Comparison of ENCODE assay signal across 23 cellular contexts in the genomic region with DNA sequence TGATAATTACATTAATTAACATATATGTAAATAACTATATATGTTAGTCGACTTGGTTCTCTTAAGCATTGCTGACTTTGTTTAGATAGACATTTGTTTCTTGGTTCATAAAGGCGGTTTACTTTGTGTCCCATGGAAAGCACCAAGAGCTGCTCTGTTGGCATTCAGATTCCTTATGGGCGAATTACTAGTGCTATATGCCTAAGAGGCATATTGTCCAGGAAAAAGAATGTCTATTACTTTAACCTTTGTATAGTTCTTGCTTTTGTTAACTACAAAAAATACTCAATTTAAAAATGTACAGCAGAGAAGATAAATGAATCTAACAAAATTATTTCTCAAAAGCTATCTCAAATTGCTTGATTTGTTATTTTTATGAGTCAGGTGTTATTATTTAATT.
DNase-seq lines count a peak whose midpoint lies in the region; ATAC-seq, FAIRE-seq and TF ChIP-seq lines count a peak whose summit lies in the region.
"Had no signal": no experiment of that assay in that cellular context is flagged by ENCODE, and none has a peak within 500 bp of the region (broad histone marks: within the 10 kb centered on the region; RNA-seq: fewer than 3 reads in every experiment).

No MANE protein-coding gene starts in this region.

- H3K4me2 ChIP-seq in SK-N-SH: no peak overlapping the region
- H3K4me2 ChIP-seq: A549; BLaER1 treated with 17β-estradiol and CSF1 and Interleukin-3, amounts not matched to agents 10 nM and 100 nM had no signal

- POLR2A ChIA-PET in SK-N-SH (lab: Yijun Ruan, JAX): no interaction called here

- TF ChIP-seq EP300 in SK-N-SH (IDR thresholded peaks at IDR 0.05; ENCODE audit: borderline replicate concordance in 1 of 2, low read depth in 1 of 2, low read length in 1 of 2): no peak

- CTCF ChIA-PET in SK-N-SH (lab: Yijun Ruan, JAX): no interaction called here

- H3F3A ChIP-seq in SK-N-SH (replicated peaks; ENCODE audit: insufficient read depth): peaks cover 6% of the 10 kb centered on the region

- no peak overlapping the region for H3K9ac ChIP-seq in SK-N-SH
- H3K9ac ChIP-seq: BLaER1 treated with 17β-estradiol and CSF1 and Interleukin-3, amounts not matched to agents 10 nM and 100 nM had no signal

- no peak overlapping the region for H3K27ac ChIP-seq in SK-N-SH (ENCODE audit: low read depth in 2 of 2, low read length in 1 of 2)
- H3K27ac ChIP-seq: 22Rv1; A549; BLaER1 treated with 17β-estradiol and CSF1 and Interleukin-3, amounts not matched to agents 10 nM and 100 nM; C4-2B had no signal

- H3K4me3 ChIP-seq in SK-N-SH (ENCODE audit: low read depth in 2 of 2, low read length in 1 of 2): no peak overlapping the region
- H3K4me3 ChIP-seq: A549; BLaER1 treated with 17β-estradiol and CSF1 and Interleukin-3, amounts not matched to agents 10 nM and 100 nM; GM12878 had no signal

- no peak for ATAC-seq in SK-N-SH treated with all-trans-retinoic acid at 6 μM for 48 hours
- ATAC-seq: A549; CD8-positive, alpha-beta T cell; GM12878 had no signal

- no peaks in the 10 kb centered on the region for H4K20me1 ChIP-seq in SK-N-SH (ENCODE audit: insufficient read depth)
- H4K20me1 ChIP-seq: BLaER1 treated with 17β-estradiol and CSF1 and Interleukin-3, amounts not matched to agents 10 nM and 100 nM had no signal

- H3K4me1 ChIP-seq in SK-N-SH (ENCODE audit: control insufficient read depth in 1 of 2, insufficient read depth in 2 of 2, low read depth in 1 of 2, low read length in 1 of 2): peaks cover 0 to 6% of the 10 kb centered on the region in 2 experiments; a peak in 2 of 4 replicates
- H3K4me1 ChIP-seq: BLaER1 treated with 17β-estradiol and CSF1 and Interleukin-3, amounts not matched to agents 10 nM and 100 nM had no signal

- no peaks in the 10 kb centered on the region for H3K27me3 ChIP-seq in SK-N-SH (ENCODE audit: insufficient read depth)
- H3K27me3 ChIP-seq: BLaER1 treated with 17β-estradiol and CSF1 and Interleukin-3, amounts not matched to agents 10 nM and 100 nM had no signal

- H3K9me2 ChIP-seq in SK-N-SH: no peaks in the 10 kb centered on the region

- TF ChIP-seq RAD21 in SK-N-SH (IDR thresholded peaks at IDR 0.05; ENCODE audit: low read length): no peak

- no peaks in the 10 kb centered on the region for H3K79me2 ChIP-seq in SK-N-SH (ENCODE audit: insufficient read depth)

- DNase-seq in SK-N-SH (no peak), renal cortical epithelial cell (ENCODE audit: low read depth) (peak; percentile 0), NCI-H82 (lab: John Stamatoyannopoulos, UW) (no peak), medulla oblongata (ENCODE audit: extremely low spot score) (no peak)
- DNase-seq: AML-193; Caco-2; CD4-positive, alpha-beta T cell; CD8-positive, alpha-beta T cell; DMS 273 treated with DMSO at 0.1 percent for 48 hours; DMS153; DMS53; DMS79; DND-41; EL; GDM1 had no signal

- 92% methylated on average over 3 of the region's 3 CpGs for WGBS in SK-N-SH (ENCODE audit: low lambda C conversion rate)

- no peak overlapping the region for H2AFZ ChIP-seq in SK-N-SH (ENCODE audit: low read depth)

- TF ChIP-seq CTCF in SK-N-SH (IDR thresholded peaks at IDR 0.05): no peak

- H3K36me3 ChIP-seq in SK-N-SH (replicated peaks in 1 of 2; ENCODE audit: control insufficient read depth in 1 of 2, insufficient read depth in 2 of 2, low read length in 1 of 2): no peaks in the 10 kb centered on the region
- H3K36me3 ChIP-seq: BLaER1 treated with 17β-estradiol and CSF1 and Interleukin-3, amounts not matched to agents 10 nM and 100 nM had no signal

- peak; percentile 27 for FAIRE-seq in islet of Langerhans (lab: Jason Lieb, UNC)
- FAIRE-seq: A549, GM12878, GM19239 had no signal

- no peaks in the 10 kb centered on the region for H3K9me3 ChIP-seq in SK-N-SH
- H3K9me3 ChIP-seq: A549; BLaER1 treated with 17β-estradiol and CSF1 and Interleukin-3, amounts not matched to agents 10 nM and 100 nM; Caco-2 had no signal

TF ChIP-seq in SK-N-SH treated with all-trans-retinoic acid at 6 μM for 48 hours, 23 proteins besides CTCF, POLR2A, EP300 and RAD21 (continues in another document):
- TF ChIP-seq, protein P1, sequence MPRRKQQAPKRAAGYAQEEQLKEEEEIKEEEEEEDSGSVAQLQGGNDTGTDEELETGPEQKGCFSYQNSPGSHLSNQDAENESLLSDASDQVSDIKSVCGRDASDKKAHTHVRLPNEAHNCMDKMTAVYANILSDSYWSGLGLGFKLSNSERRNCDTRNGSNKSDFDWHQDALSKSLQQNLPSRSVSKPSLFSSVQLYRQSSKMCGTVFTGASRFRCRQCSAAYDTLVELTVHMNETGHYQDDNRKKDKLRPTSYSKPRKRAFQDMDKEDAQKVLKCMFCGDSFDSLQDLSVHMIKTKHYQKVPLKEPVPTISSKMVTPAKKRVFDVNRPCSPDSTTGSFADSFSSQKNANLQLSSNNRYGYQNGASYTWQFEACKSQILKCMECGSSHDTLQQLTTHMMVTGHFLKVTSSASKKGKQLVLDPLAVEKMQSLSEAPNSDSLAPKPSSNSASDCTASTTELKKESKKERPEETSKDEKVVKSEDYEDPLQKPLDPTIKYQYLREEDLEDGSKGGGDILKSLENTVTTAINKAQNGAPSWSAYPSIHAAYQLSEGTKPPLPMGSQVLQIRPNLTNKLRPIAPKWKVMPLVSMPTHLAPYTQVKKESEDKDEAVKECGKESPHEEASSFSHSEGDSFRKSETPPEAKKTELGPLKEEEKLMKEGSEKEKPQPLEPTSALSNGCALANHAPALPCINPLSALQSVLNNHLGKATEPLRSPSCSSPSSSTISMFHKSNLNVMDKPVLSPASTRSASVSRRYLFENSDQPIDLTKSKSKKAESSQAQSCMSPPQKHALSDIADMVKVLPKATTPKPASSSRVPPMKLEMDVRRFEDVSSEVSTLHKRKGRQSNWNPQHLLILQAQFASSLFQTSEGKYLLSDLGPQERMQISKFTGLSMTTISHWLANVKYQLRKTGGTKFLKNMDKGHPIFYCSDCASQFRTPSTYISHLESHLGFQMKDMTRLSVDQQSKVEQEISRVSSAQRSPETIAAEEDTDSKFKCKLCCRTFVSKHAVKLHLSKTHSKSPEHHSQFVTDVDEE (CRISPR knock-in tag; IDR thresholded peaks at IDR 0.05): no peak
- TF ChIP-seq PPARA (CRISPR knock-in tag; IDR thresholded peaks at IDR 0.05; ENCODE audit: borderline replicate concordance) (no peak), ISL1 (CRISPR knock-in tag; IDR thresholded peaks at IDR 0.05) (peak; percentile 41; the same call in 1 of the 2 replicates), ZFP3 (CRISPR knock-in tag; IDR thresholded peaks at IDR 0.05) (no peak), ZNF70 (CRISPR knock-in tag; IDR thresholded peaks at IDR 0.05) (peak; percentile 91)

TF ChIP-seq in SK-N-SH, 30 proteins besides CTCF, POLR2A, EP300 and RAD21:
- TF ChIP-seq TEAD4 (IDR thresholded peaks at IDR 0.05; ENCODE audit: borderline replicate concordance, insufficient read depth): no peak
- TF ChIP-seq FOXM1 (IDR thresholded peaks at IDR 0.05; ENCODE audit: low read depth): no peak
- TF ChIP-seq NFIC (IDR thresholded peaks at IDR 0.05; ENCODE audit: borderline replicate concordance): no peak
- no peak for TF ChIP-seq GATA2 (CRISPR knock-in tag; IDR thresholded peaks at IDR 0.05)
- TF ChIP-seq, protein P2, sequence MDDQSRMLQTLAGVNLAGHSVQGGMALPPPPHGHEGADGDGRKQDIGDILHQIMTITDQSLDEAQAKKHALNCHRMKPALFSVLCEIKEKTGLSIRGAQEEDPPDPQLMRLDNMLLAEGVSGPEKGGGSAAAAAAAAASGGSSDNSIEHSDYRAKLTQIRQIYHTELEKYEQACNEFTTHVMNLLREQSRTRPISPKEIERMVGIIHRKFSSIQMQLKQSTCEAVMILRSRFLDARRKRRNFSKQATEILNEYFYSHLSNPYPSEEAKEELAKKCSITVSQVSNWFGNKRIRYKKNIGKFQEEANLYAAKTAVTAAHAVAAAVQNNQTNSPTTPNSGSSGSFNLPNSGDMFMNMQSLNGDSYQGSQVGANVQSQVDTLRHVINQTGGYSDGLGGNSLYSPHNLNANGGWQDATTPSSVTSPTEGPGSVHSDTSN (IDR thresholded peaks at IDR 0.05): no peak
- TF ChIP-seq MXI1 (IDR thresholded peaks at IDR 0.05; ENCODE audit: low read depth, low read length): no peak
- TF ChIP-seq FOSL2 (IDR thresholded peaks at IDR 0.05; ENCODE audit: borderline replicate concordance, low read depth): no peak
- no peak for TF ChIP-seq TAF1 (IDR thresholded peaks at IDR 0.05; ENCODE audit: borderline replicate concordance, low read depth, low read length)
